Comparison of ENCODE assay signal across 24 cellular contexts in the genomic region with DNA sequence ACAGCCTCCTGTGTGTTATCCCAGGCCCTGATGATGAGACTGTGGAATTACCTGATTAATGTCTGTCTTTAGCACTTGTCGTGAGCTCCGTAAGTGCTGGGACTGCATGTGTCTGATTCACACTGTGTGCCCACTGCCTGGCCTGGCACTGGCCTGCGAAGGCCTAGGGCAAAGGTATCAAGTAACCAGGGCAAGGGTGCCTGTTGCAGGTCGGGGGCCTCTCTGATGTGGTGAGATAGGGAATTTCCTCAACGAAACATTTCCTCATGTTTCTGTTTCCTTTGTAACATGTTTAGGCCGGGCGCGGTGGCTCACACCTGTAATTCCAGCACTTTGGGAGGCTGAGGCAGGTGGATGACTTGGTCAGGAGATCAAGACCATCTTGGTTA.
"Had no signal": no experiment of that assay in that cellular context is flagged by ENCODE, and none has a peak within 500 bp of the region (broad histone marks: within the 10 kb centered on the region; RNA-seq: fewer than 3 reads in every experiment).

No MANE protein-coding gene starts in this region.

- H3K27me3 Mint-ChIP-seq: activated B cell treated with CpG ODN at 0.5 μM for 24 hours; activated CD4-positive, alpha-beta memory T cell treated with anti-CD3 and anti-CD28 coated beads, Interleukin-2, amount 10 ng/mL, durations not matched to agents 7 days and 5 days; activated T-cell treated with anti-CD3 and anti-CD28 coated beads, Interleukin-2, amount 50 U/mL, for 24 hours had no signal

- H3K4me3 Mint-ChIP-seq: activated B cell treated with CpG ODN at 0.5 μM for 24 hours; activated CD4-positive, alpha-beta memory T cell treated with anti-CD3 and anti-CD28 coated beads, Interleukin-2, amount 10 ng/mL, durations not matched to agents 7 days and 5 days; activated T-cell treated with anti-CD3 and anti-CD28 coated beads, Interleukin-2, amount 50 U/mL, for 24 hours; activated T-helper 1 cell treated with anti-CD3 and anti-CD28 coated beads, Interleukin-12 subunit alpha, Interleukin-12 subunit beta, Interleukin-2, Interleukin-4 antibody, amounts not matched to agents 30 ng/mL and 10 ng/mL and 1 ng/mL, durations not matched to agents 14 hours and 24 hours and 36 hours; T-helper 1 cell treated with Interleukin-12 subunit alpha and Interleukin-12 subunit beta and Interleukin-4 antibody, amounts not matched to agents 30 μg/mL and 1 μg/mL, for 36 hours had no signal

- H3K9me3 Mint-ChIP-seq: activated B cell treated with CpG ODN at 0.5 μM for 24 hours; activated CD4-positive, alpha-beta memory T cell treated with anti-CD3 and anti-CD28 coated beads, Interleukin-2, amount 10 ng/mL, durations not matched to agents 7 days and 5 days; activated naive CD4-positive, alpha-beta T cell treated with anti-CD3 and anti-CD28 coated beads, Interleukin-2, amount 50 U/mL, for 72 hours; activated T-cell treated with anti-CD3 and anti-CD28 coated beads, Interleukin-2, amount 50 U/mL, for 24 hours; activated T-helper 1 cell treated with anti-CD3 and anti-CD28 coated beads, Interleukin-12 subunit alpha, Interleukin-12 subunit beta, Interleukin-2, Interleukin-4 antibody, amounts not matched to agents 30 ng/mL and 10 ng/mL and 1 ng/mL, durations not matched to agents 14 hours and 24 hours and 36 hours; T-helper 1 cell treated with Interleukin-12 subunit alpha and Interleukin-12 subunit beta and Interleukin-4 antibody, amounts not matched to agents 30 μg/mL and 1 μg/mL, for 36 hours had no signal

- DNase-seq: activated B cell treated with CpG ODN at 0.5 μM for 24 hours; activated CD4-positive, alpha-beta memory T cell treated with anti-CD3 and anti-CD28 coated beads, Interleukin-2, amount 10 ng/mL, durations not matched to agents 7 days and 5 days; activated CD4-positive, alpha-beta T cell treated with anti-CD3 and anti-CD28 coated beads for 1 hour; activated CD4-positive, alpha-beta T cell treated with anti-CD3 and anti-CD28 coated beads, Interleukin-2, amount 50 U/mL, for 1 hour; activated effector memory CD4-positive, alpha-beta T cell treated with anti-CD3 and anti-CD28 coated beads, Interleukin-2, amount 50 U/mL, for 16 hours; activated naive CD4-positive, alpha-beta T cell treated with Interleukin-2 at 50 U/mL for 16 hours; activated T-cell treated with anti-CD3 and anti-CD28 coated beads, Interleukin-2, amount 50 U/mL, for 24 hours; brain microvascular endothelial cell; NCI-H1092; NCI-H1417; NCI-H1930; NCI-H2171; NCI-H2227 treated with DMSO at 0.1 percent for 48 hours; NCI-H446 treated with DMSO at 0.1 percent for 48 hours; NCI-H524 treated with DMSO at 0.1 percent for 48 hours; NCI-H748 treated with DMSO at 0.1 percent for 48 hours; Right ventricle myocardium superior; SJCRH30; SK-N-SH; SW 1271; T-helper 9 cell had no signal

- H3K27ac Mint-ChIP-seq: activated B cell treated with CpG ODN at 0.5 μM for 24 hours; activated CD4-positive, alpha-beta memory T cell treated with anti-CD3 and anti-CD28 coated beads, Interleukin-2, amount 10 ng/mL, durations not matched to agents 7 days and 5 days; activated T-helper 1 cell treated with anti-CD3 and anti-CD28 coated beads, Interleukin-12 subunit alpha, Interleukin-12 subunit beta, Interleukin-2, Interleukin-4 antibody, amounts not matched to agents 30 ng/mL and 10 ng/mL and 1 ng/mL, durations not matched to agents 14 hours and 24 hours and 36 hours; T-helper 1 cell treated with Interleukin-12 subunit alpha and Interleukin-12 subunit beta and Interleukin-4 antibody, amounts not matched to agents 30 μg/mL and 1 μg/mL, for 36 hours had no signal

- H3K4me1 Mint-ChIP-seq: activated B cell treated with CpG ODN at 0.5 μM for 24 hours had no signal
